ENCODE assay signal across 19 cellular contexts in the genomic region with DNA sequence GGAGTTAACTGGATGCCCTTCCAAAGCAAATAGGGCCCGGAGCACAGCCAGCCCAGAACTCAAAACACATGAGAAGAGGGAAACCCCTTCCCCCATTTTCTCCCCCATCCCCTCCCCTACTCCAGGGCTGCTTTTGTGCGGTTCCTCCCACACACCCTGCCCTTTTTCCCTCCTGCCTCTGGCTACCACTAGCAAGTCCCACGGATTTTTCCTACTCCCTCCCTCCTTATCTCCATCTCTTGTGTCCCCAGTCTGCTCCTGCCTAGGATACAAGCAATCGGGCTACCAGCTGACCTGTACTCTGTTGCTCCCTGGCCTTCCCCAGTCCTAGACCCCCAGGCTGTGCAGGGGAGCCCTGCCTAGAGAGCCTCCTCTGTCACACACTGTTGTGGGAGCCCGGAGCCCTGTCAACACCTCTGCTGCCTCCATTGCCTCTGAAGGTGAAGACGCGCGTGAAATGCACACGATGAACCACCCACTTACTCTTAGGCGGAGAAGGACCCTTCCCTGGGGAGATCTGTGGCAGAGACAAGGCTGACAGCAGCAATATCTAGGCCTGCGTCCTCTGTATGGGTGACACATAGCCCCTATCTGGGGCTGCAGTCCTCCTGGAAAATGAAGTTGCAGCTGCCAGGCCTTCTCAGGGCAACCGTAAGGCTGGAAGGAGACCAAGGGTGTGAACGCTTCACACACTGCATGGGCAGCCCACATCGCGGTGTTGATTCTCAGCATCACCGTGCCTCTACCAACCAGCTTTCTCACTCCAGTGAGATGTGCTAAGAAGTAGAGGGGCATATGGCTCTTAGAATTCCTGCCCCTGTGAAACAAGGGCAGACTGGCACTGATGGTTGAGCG.
DNase-seq lines count a peak whose midpoint lies in the region; ATAC-seq and TF ChIP-seq lines count a peak whose summit lies in the region.
"Had no signal": no experiment of that assay in that cellular context is flagged by ENCODE, and none has a peak within 500 bp of the region (broad histone marks: within the 10 kb centered on the region; RNA-seq: fewer than 3 reads in every experiment).

No MANE protein-coding gene starts in this region.

- H3K9me3 ChIP-seq in SJCRH30 (replicated peaks) (no peaks in the 10 kb centered on the region), WERI-Rb-1 (ENCODE audit: severe bottlenecking) (no peaks in the 10 kb centered on the region)
- H3K9me3 ChIP-seq: SJSA1 had no signal

- H3K4me3 Mint-ChIP-seq in GM23338 (no peak overlapping the region), neural crest cell (no peak overlapping the region)
- H3K4me3 Mint-ChIP-seq in effector memory CD8-positive, alpha-beta T cell: no peak overlapping the region
- H3K4me3 Mint-ChIP-seq: activated naive CD8-positive, alpha-beta T cell; CD14-positive monocyte; memory B cell; naive thymus-derived CD4-positive, alpha-beta T cell had no signal

- H3K4me3 ChIP-seq in GM23338 (no peak overlapping the region), SJCRH30 (no peak overlapping the region), fibroblast of pulmonary artery (replicated peaks; ENCODE audit: low read depth, low read length) (no peak overlapping the region), WERI-Rb-1 (ENCODE audit: low read depth, low read length) (no peak overlapping the region)
- H3K4me3 ChIP-seq: SJSA1 had no signal

- no peaks in the 10 kb centered on the region for H3K4me1 ChIP-seq in GM23338 (ENCODE audit: insufficient read depth)
- H3K4me1 ChIP-seq in SJCRH30: peaks cover 13% of the 10 kb centered on the region
- H3K4me1 ChIP-seq: SJSA1 had no signal

- no peak overlapping the region for H3K4me2 ChIP-seq in GM23338

- H3K27ac ChIP-seq in GM23338 (ENCODE audit: low read depth): no peak overlapping the region
- H3K27ac ChIP-seq in SJCRH30: peak overlapping the region; percentile 34; the same call in 1 of the 2 replicates
- no peak overlapping the region for H3K27ac ChIP-seq in WERI-Rb-1
- H3K27ac ChIP-seq: SJSA1 had no signal

- DNase-seq in GM23338 (ENCODE audit: low spot score): peak; percentile 13
- peak; percentile 72 to 81 for DNase-seq in SJCRH30
- DNase-seq in fibroblast of pulmonary artery (ENCODE audit: low read depth): peak; percentile 27
- DNase-seq in neural crest cell (ENCODE audit: low read depth, low spot score): no peak
- no peak for DNase-seq in WERI-Rb-1
- DNase-seq in effector memory CD8-positive, alpha-beta T cell: no peak
- no peak for DNase-seq in NOMO-1 treated with dmso at 0.1 percent for 144 hours (lab: John Stamatoyannopoulos, UW; ENCODE audit: unreplicated experiment)
- DNase-seq: activated CD4-positive, alpha-beta T cell treated with anti-CD3 and anti-CD28 coated beads, Interleukin-2, amount 50 U/mL, for 1 hour; effector memory CD4-positive, alpha-beta T cell; naive thymus-derived CD4-positive, alpha-beta T cell; NCI-H1930; T-helper 2 cell had no signal

- no peaks in the 10 kb centered on the region for H3K9me3 Mint-ChIP-seq in GM23338
- H3K9me3 Mint-ChIP-seq in neural crest cell: no peaks in the 10 kb centered on the region
- no peaks in the 10 kb centered on the region for H3K9me3 Mint-ChIP-seq in effector memory CD8-positive, alpha-beta T cell

- no peaks in the 10 kb centered on the region for H3K36me3 Mint-ChIP-seq in GM23338 (ENCODE audit: low read depth)
- no peaks in the 10 kb centered on the region for H3K36me3 Mint-ChIP-seq in neural crest cell (ENCODE audit: low read depth)
- no peaks in the 10 kb centered on the region for H3K36me3 Mint-ChIP-seq in effector memory CD8-positive, alpha-beta T cell (ENCODE audit: insufficient read depth)
- H3K36me3 Mint-ChIP-seq: activated naive CD8-positive, alpha-beta T cell; CD14-positive monocyte; memory B cell; naive thymus-derived CD4-positive, alpha-beta T cell had no signal

- H3K27me3 ChIP-seq in GM23338 (ENCODE audit: insufficient read depth) (no peaks in the 10 kb centered on the region), SJCRH30 (no peaks in the 10 kb centered on the region), WERI-Rb-1 (ENCODE audit: insufficient read depth, low read depth, severe bottlenecking) (no peaks in the 10 kb centered on the region)
- H3K27me3 ChIP-seq: SJSA1 had no signal

- no peaks in the 10 kb centered on the region for H3K79me2 ChIP-seq in GM23338 (replicated peaks; ENCODE audit: insufficient read depth)

- peak; percentile 71 for ATAC-seq in GM23338
- no peak for ATAC-seq in effector memory CD8-positive, alpha-beta T cell (replicated peaks)
- ATAC-seq in GM19351 (IDR thresholded peaks at IDR 0.05; ENCODE audit: unreplicated experiment): no peak
- ATAC-seq: esophagus mucosa; naive thymus-derived CD4-positive, alpha-beta T cell; Panc1 had no signal

- H3K4me1 Mint-ChIP-seq in GM23338: peaks cover 10% of the 10 kb centered on the region
- peaks cover 17% of the 10 kb centered on the region for H3K4me1 Mint-ChIP-seq in neural crest cell
- H3K4me1 Mint-ChIP-seq in effector memory CD8-positive, alpha-beta T cell (ENCODE audit: low read depth in 2 of 2): no peaks in the 10 kb centered on the region
- H3K4me1 Mint-ChIP-seq: CD14-positive monocyte; memory B cell; naive thymus-derived CD4-positive, alpha-beta T cell had no signal

- H4K20me1 ChIP-seq in GM23338 (replicated peaks; ENCODE audit: insufficient read depth): no peaks in the 10 kb centered on the region

- H3F3A ChIP-seq in GM23338 (replicated peaks; ENCODE audit: low read depth): no peaks in the 10 kb centered on the region

- no peak overlapping the region for H3K27ac Mint-ChIP-seq in GM23338
- peak overlapping the region; percentile 5 for H3K27ac Mint-ChIP-seq in neural crest cell (ENCODE audit: unreplicated experiment)
- H3K27ac Mint-ChIP-seq in effector memory CD8-positive, alpha-beta T cell: no peak overlapping the region
- H3K27ac Mint-ChIP-seq: activated naive CD8-positive, alpha-beta T cell; CD14-positive monocyte; memory B cell; naive thymus-derived CD4-positive, alpha-beta T cell had no signal

- H3K9me2 ChIP-seq in GM23338 (ENCODE audit: insufficient read depth): no peaks in the 10 kb centered on the region

- TF ChIP-seq CTCF in GM23338 (conservative IDR thresholded peaks at IDR 0.05; ENCODE audit: low read depth in 2 of 2) (no peak), fibroblast of pulmonary artery (IDR thresholded peaks at IDR 0.05; ENCODE audit: low read length, missing control alignments) (no peak), neural crest cell (conservative IDR thresholded peaks at IDR 0.05) (no peak), WERI-Rb-1 (IDR thresholded peaks at IDR 0.05; ENCODE audit: low read depth, low read length) (no peak)

- H3K27me3 Mint-ChIP-seq in GM23338 (ENCODE audit: insufficient read depth, low read depth, poor library complexity): peaks cover 10% of the 10 kb centered on the region
- no peaks in the 10 kb centered on the region for H3K27me3 Mint-ChIP-seq in neural crest cell (ENCODE audit: low read depth)
- peaks cover 17 to 28% of the 10 kb centered on the region in 2 donors for H3K27me3 Mint-ChIP-seq in effector memory CD8-positive, alpha-beta T cell
- H3K27me3 Mint-ChIP-seq: activated naive CD8-positive, alpha-beta T cell had no signal

- H3K36me3 ChIP-seq in GM23338 (ENCODE audit: insufficient read depth) (no peaks in the 10 kb centered on the region), SJCRH30 (no peaks in the 10 kb centered on the region), WERI-Rb-1 (no peaks in the 10 kb centered on the region)
- H3K36me3 ChIP-seq: SJSA1 had no signal

- H2AFZ ChIP-seq in GM23338: peak overlapping the region; percentile 80

Comparison
In these comparisons a context has a peak if more than half of its experiments do, and no peak if none do; other contexts are left out.
1. DNase-seq: peak in GM23338 (single experiment), SJCRH30 (2 of 2) and fibroblast of pulmonary artery (single experiment); none in neural crest cell (single experiment), WERI-Rb-1 (single experiment), effector memory CD8-positive, alpha-beta T cell (0 of 3) and NOMO-1 treated with dmso at 0.1 percent for 144 hours (single experiment).